ENCODE assay signal across 15 cellular contexts in the genomic region with DNA sequence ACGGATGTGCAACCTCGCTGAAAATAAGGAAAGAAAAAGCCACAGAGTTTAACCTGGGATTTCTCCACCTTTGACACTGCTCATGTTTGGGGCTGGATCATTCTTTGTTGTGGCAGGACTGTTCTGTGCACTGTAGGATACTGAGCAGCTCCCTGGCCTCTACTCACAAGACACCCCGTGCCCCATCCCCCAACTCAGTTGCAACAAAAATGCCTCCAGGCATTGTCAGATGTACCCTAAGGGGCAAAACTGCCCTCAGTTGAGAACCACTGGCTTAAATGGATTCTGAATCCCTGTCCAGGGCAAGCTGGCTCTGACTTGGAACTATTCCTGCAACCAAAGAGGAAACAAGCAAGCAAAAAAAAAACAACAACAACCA. TPM values are rescaled to one million over a fixed set of nuclear protein-coding genes. Genes with fewer than 3 reads are reported as not detected.
DNase-seq lines count a peak whose midpoint lies in the region; ATAC-seq and TF ChIP-seq lines count a peak whose summit lies in the region.
"Had no signal": no experiment of that assay in that cellular context is flagged by ENCODE, and none has a peak within 500 bp of the region (broad histone marks: within the 10 kb centered on the region; RNA-seq: fewer than 3 reads in every experiment).

No MANE protein-coding gene starts in this region.

- H3K4me1 Mint-ChIP-seq in activated naive CD4-positive, alpha-beta T cell treated with anti-CD3 and anti-CD28 coated beads, Interleukin-2, amount 10 ng/mL, durations not matched to agents 7 days and 5 days = peaks cover 42% of the 10 kb centered on the region

- no peak overlapping the region for H3K4me3 ChIP-seq in adipocyte (ENCODE audit: low read length)
- H3K4me3 ChIP-seq in thoracic aorta = peak overlapping the region; percentile 81
- H3K4me3 ChIP-seq: testis had no signal

- no peak overlapping the region for H3K27ac Mint-ChIP-seq in activated naive CD4-positive, alpha-beta T cell treated with anti-CD3 and anti-CD28 coated beads, Interleukin-2, amount 10 ng/mL, durations not matched to agents 7 days and 5 days

- ATAC-seq in thoracic aorta (ENCODE audit: insufficient number of reproducible peaks, low FRiP score, low read depth) = no peak
- ATAC-seq: left lung had no signal

- H3K9me3 Mint-ChIP-seq in activated naive CD4-positive, alpha-beta T cell treated with anti-CD3 and anti-CD28 coated beads, Interleukin-2, amount 10 ng/mL, durations not matched to agents 7 days and 5 days = no peaks in the 10 kb centered on the region
- H3K9me3 Mint-ChIP-seq: dendritic cell treated with granulocyte-macrophage colony-stimulating factor and Interleukin-4, amounts not matched to agents 40 ng/mL and 50 ng/mL, for 4 days had no signal

- CTCF ChIA-PET in activated naive CD4-positive, alpha-beta T cell treated with anti-CD3 and anti-CD28 coated beads, Interleukin-2, amount 10 ng/mL, durations not matched to agents 7 days and 5 days (lab: Charles Lee) = interaction anchor here (1.1 to 1.9 kb wide), 4 partner anchors 24 to 74 kb away, joined by 4 to 6 read pairs (median 4); no protein-coding TSS in a partner anchor

- peak overlapping the region; percentile 95 for H3K9ac ChIP-seq in adipocyte (ENCODE audit: low read length)

- H3K27me3 ChIP-seq in adipocyte (replicated peaks; ENCODE audit: control insufficient read depth, insufficient read depth, low read length) (no peaks in the 10 kb centered on the region), layer of hippocampus (ENCODE audit: control insufficient read depth, insufficient read depth, low read length) (no peaks in the 10 kb centered on the region), thoracic aorta (replicated peaks; ENCODE audit: insufficient read depth) (no peaks in the 10 kb centered on the region)
- H3K27me3 ChIP-seq: left lung, testis had no signal

- H3K36me3 Mint-ChIP-seq in activated naive CD4-positive, alpha-beta T cell treated with anti-CD3 and anti-CD28 coated beads, Interleukin-2, amount 10 ng/mL, durations not matched to agents 7 days and 5 days = no peaks in the 10 kb centered on the region

- H3K4me1 ChIP-seq in adipocyte (ENCODE audit: control insufficient read depth, insufficient read depth, low read length) = peaks cover 14% of the 10 kb centered on the region
- peaks cover 9 to 41% of the 10 kb centered on the region in 2 donors for H3K4me1 ChIP-seq in thoracic aorta (ENCODE audit: control insufficient read depth in 1 of 2, low read depth in 2 of 2)

- peak overlapping the region; percentile 94 for H3K4me3 Mint-ChIP-seq in activated naive CD4-positive, alpha-beta T cell treated with anti-CD3 and anti-CD28 coated beads, Interleukin-2, amount 10 ng/mL, durations not matched to agents 7 days and 5 days

- no peak for DNase-seq in activated naive CD4-positive, alpha-beta T cell treated with anti-CD3 and anti-CD28 coated beads, Interleukin-2, amount 10 ng/mL, durations not matched to agents 7 days and 5 days
- DNase-seq in activated naive CD4-positive, alpha-beta T cell treated with Interleukin-2 at 50 U/mL for 16 hours = no peak
- DNase-seq in adipocyte (ENCODE audit: low read depth) (no peak), thoracic aorta (ENCODE audit: low spot score) (no peak), NCI-H1092 treated with DMSO at 0.1 percent for 48 hours (lab: John Stamatoyannopoulos, UW) (no peak), T-helper 9 cell (no peak), GOT3 (lab: John Stamatoyannopoulos, UW) (no peak)
- DNase-seq: activated CD4-positive, CD25-positive, alpha-beta regulatory T cell treated with anti-CD3 and anti-CD28 coated beads, Interleukin-2, amount 50 U/mL, for 72 hours; activated naive CD4-positive, alpha-beta T cell; left lung; NCI-H510A treated with DMSO at 0.1 percent for 48 hours; SHP77; testis had no signal

- H3K27ac ChIP-seq in layer of hippocampus (ENCODE audit: low read depth, low read length) = peak overlapping the region; percentile 91
- H3K27ac ChIP-seq in thoracic aorta = no peak overlapping the region
- H3K27ac ChIP-seq: left lung, testis had no signal

- H3K9me3 ChIP-seq in adipocyte (ENCODE audit: control insufficient read depth, low read length) (no peaks in the 10 kb centered on the region), thoracic aorta (no peaks in the 10 kb centered on the region)
- H3K9me3 ChIP-seq: left lung, testis had no signal

- H3K27me3 Mint-ChIP-seq in activated naive CD4-positive, alpha-beta T cell treated with anti-CD3 and anti-CD28 coated beads, Interleukin-2, amount 10 ng/mL, durations not matched to agents 7 days and 5 days = peaks cover 15% of the 10 kb centered on the region

- TF ChIP-seq CTCF in thoracic aorta (IDR thresholded peaks at IDR 0.05) = no peak

- H3K36me3 ChIP-seq in adipocyte (ENCODE audit: control insufficient read depth, insufficient read depth, low read length, severe bottlenecking) (no peaks in the 10 kb centered on the region), thoracic aorta (no peaks in the 10 kb centered on the region)
- H3K36me3 ChIP-seq: left lung had no signal

RNA-seq across cellular contexts. Expression of gene GLTP, which starts 2.1 kb away (rescaled TPM):
- 10 to 100 TPM; 42.4 to 48.9 TPM for total RNA-seq in thoracic aorta

RNA-seq across cellular contexts. Expression of gene TCHP, which starts 21.8 kb away (rescaled TPM):
- total RNA-seq in thoracic aorta = 10 to 100 TPM; 13.5 to 36.9 TPM

RNA-seq across cellular contexts. Expression of gene TRPV4, which starts 45.0 kb away (rescaled TPM):
- 1 to 10 TPM; 2.0 to 5.7 TPM for total RNA-seq in thoracic aorta
